8 cellular contexts compared by ENCODE assay signal in the genomic region with DNA sequence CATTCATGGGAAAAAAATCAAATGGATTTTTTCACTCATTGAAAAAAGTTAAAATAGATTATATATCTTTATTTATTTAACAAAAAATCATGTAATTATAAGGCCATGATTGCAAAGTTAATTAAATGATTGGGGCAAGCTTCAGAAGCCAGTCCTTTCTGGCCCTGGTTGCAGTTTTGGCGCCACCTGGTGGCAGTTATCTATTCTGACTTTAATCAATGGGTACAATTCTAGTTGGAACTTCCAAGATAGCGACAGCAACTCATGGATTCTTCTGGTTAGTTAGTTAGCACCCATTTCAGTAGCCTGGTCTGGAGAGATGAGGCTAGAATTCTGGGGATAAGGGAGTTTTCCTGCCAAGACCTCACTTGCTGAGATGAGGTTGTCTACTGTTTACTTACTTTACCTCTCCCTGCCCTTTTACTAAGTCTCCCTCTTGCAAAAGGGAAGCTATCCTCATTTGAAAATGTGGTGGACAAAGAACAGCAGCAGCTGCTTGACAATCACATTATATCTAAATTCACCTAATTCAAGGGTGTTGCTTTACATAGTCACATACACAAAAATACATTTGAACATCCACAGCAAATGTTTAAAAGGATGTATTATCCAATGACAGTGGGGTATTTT. TPM values are rescaled to one million over a fixed set of nuclear protein-coding genes. Genes with fewer than 3 reads are reported as not detected.
DNase-seq lines count a peak whose midpoint lies in the region; ATAC-seq, FAIRE-seq and TF ChIP-seq lines count a peak whose summit lies in the region.

No MANE protein-coding gene starts in this region.

- H3K4me2 ChIP-seq in neural progenitor cell, result no peak overlapping the region

- H3K36me3 ChIP-seq in Peyer's patch, result peaks cover 0 to 33% (median 0%) of the 10 kb centered on the region in 3 donors
- no peaks in the 10 kb centered on the region for H3K36me3 ChIP-seq in neural progenitor cell
- H3K36me3 ChIP-seq in suprapubic skin, result peaks cover 28% of the 10 kb centered on the region

- H3K79me2 ChIP-seq in neural progenitor cell (ENCODE audit: low read depth), result no peaks in the 10 kb centered on the region

- H3K27ac Mint-ChIP-seq in neural progenitor cell, result no peak overlapping the region

- H3K27ac ChIP-seq in Peyer's patch, result no peak overlapping the region
- no peak overlapping the region for H3K27ac ChIP-seq in neural progenitor cell
- H3K27ac ChIP-seq in suprapubic skin, result no peak overlapping the region

- H3K9me3 ChIP-seq in Peyer's patch (no peaks in the 10 kb centered on the region), neural progenitor cell (ENCODE audit: low read depth) (no peaks in the 10 kb centered on the region), suprapubic skin (no peaks in the 10 kb centered on the region)

- FAIRE-seq in HTR-8/SVneo (lab: Jason Lieb, UNC), result no peak

- peak; percentile 53 to 92 (median 76) for TF ChIP-seq CTCF in Peyer's patch (IDR thresholded peaks at IDR 0.05)
- TF ChIP-seq CTCF in fibroblast of pulmonary artery (IDR thresholded peaks at IDR 0.05; ENCODE audit: low read length, missing control alignments), result peak; percentile 79
- peak; percentile 93 for TF ChIP-seq CTCF in neural progenitor cell (IDR thresholded peaks at IDR 0.05)
- peak; percentile 62 to 70 for TF ChIP-seq CTCF in suprapubic skin (IDR thresholded peaks at IDR 0.05)

- no peaks in the 10 kb centered on the region for H4K20me1 ChIP-seq in neural progenitor cell (ENCODE audit: low read depth)

- H3K27me3 ChIP-seq in Peyer's patch (no peaks in the 10 kb centered on the region), neural progenitor cell (no peaks in the 10 kb centered on the region), suprapubic skin (no peaks in the 10 kb centered on the region)

- H3K4me3 ChIP-seq in Peyer's patch (no peak overlapping the region), fibroblast of pulmonary artery (replicated peaks; ENCODE audit: low read depth, low read length) (no peak overlapping the region), neural progenitor cell (no peak overlapping the region), suprapubic skin (no peak overlapping the region)

- WGBS in suprapubic skin, result 27% methylated on average over 2 of the region's 2 CpGs

- no peaks in the 10 kb centered on the region for H3K27me3 Mint-ChIP-seq in neural progenitor cell (ENCODE audit: insufficient read depth, low read depth)

- no peaks in the 10 kb centered on the region for H3K9me3 Mint-ChIP-seq in neural progenitor cell

- peaks cover 3% of the 10 kb centered on the region for H3K4me1 Mint-ChIP-seq in neural progenitor cell

- no peak overlapping the region for H3K4me3 Mint-ChIP-seq in neural progenitor cell

- DNase-seq in GM03348 (ENCODE audit: low spot score), result peak; percentile 72
- DNase-seq in HTR-8/SVneo (ENCODE audit: insufficient read length, low spot score), result peak; percentile 48
- DNase-seq in Peyer's patch, result peak; percentile 66 to 89 (median 68)
- DNase-seq in activated T-cell treated with anti-CD3 and anti-CD28 coated beads, Interleukin-2, amount 50 U/mL, for 48 hours, result peak; percentile 70
- DNase-seq in fibroblast of pulmonary artery (ENCODE audit: low read depth), result peak; percentile 70
- peak; percentile 81 for DNase-seq in neural progenitor cell (ENCODE audit: low spot score)
- DNase-seq in suprapubic skin (ENCODE audit: low spot score in 2 of 2), result peak in 1 of 2 donors; percentile 87

- peaks cover 9% of the 10 kb centered on the region for H3F3A ChIP-seq in neural progenitor cell (ENCODE audit: low read depth)

- no peak overlapping the region for H2AFZ ChIP-seq in neural progenitor cell (replicated peaks)

- no peak for TF ChIP-seq POLR2A in Peyer's patch (IDR thresholded peaks at IDR 0.05)
- TF ChIP-seq POLR2A in suprapubic skin (IDR thresholded peaks at IDR 0.05), result no peak

- no peak for TF ChIP-seq EP300 in suprapubic skin (IDR thresholded peaks at IDR 0.05)

- H3K9ac ChIP-seq in neural progenitor cell, result no peak overlapping the region

- no peaks in the 10 kb centered on the region for H3K4me1 ChIP-seq in Peyer's patch
- H3K4me1 ChIP-seq in neural progenitor cell, result peaks cover 9% of the 10 kb centered on the region
- no peaks in the 10 kb centered on the region for H3K4me1 ChIP-seq in suprapubic skin

- no peaks in the 10 kb centered on the region for H3K36me3 Mint-ChIP-seq in neural progenitor cell

- no peak for ATAC-seq in GM19452 (IDR thresholded peaks at IDR 0.05; ENCODE audit: unreplicated experiment)

RNA-seq across cellular contexts. Expression of a gene that starts 42.3 kb away (rescaled TPM):
- total RNA-seq in Peyer's patch (10 to 100 TPM in 2 of 4 donors, 1 to 10 TPM in 2; 6.1 to 23.1 (median 9.2) TPM), neural progenitor cell (ENCODE audit: low replicate concordance) (31.0 and 49.2 TPM in 2 replicates), suprapubic skin (10 to 100 TPM; 10.0 to 25.3 (median 12.8) TPM)
